Comparison of ENCODE assay signal across 9 cellular contexts in the genomic region with DNA sequence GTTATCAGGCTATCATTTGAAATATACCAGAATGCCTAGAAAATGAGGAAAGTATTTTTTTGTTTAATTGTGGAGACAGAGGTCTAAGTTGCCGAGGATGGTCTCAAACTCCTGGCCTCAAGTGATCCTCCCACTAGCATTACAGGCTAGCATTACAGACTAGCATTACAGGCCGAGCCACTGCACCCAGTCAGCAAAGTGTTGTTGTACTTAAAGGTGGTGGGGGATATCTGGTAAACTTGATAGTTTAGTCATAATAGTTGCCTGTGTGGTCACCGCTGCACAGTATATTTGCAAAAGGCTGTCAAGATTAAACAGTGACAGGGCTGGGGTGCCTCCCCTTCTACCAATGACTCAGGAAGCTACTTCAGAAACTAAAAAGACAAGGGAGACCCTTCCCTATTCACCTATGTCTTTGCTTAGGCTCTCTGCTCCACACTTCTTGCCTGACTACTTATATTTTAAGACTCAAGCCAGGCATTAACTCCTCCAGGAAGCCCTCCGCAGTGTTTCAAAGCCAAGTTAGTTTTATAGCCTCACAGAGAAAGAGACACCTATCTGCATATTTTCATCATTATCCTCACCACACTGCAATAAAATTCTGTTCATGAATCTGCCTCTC. TPM values are rescaled to one million over a fixed set of nuclear protein-coding genes. Genes with fewer than 3 reads are reported as not detected.
DNase-seq lines count a peak whose midpoint lies in the region; ATAC-seq and TF ChIP-seq lines count a peak whose summit lies in the region.
"Had no signal": no experiment of that assay in that cellular context is flagged by ENCODE, and none has a peak within 500 bp of the region (broad histone marks: within the 10 kb centered on the region; RNA-seq: fewer than 3 reads in every experiment).

No MANE protein-coding gene starts in this region.

- no peak for TF ChIP-seq CTCF in natural killer cell (IDR thresholded peaks at IDR 0.05)
- no peak for TF ChIP-seq CTCF in esophagus muscularis mucosa (IDR thresholded peaks at IDR 0.05)

- peaks cover 5 to 13% (median 6%) of the 10 kb centered on the region in 4 donors for H3K4me1 ChIP-seq in esophagus muscularis mucosa

- WGBS in esophagus muscularis mucosa: 87% methylated on average over 4 of the region's 4 CpGs

- H3K27me3 Mint-ChIP-seq in natural killer cell treated with Interleukin-12 subunit alpha and Interleukin-12 subunit beta and Interleukin-15 and Interleukin-18, amount 100 ng/mL, for 72 hours: no peaks in the 10 kb centered on the region
- no peaks in the 10 kb centered on the region for H3K27me3 Mint-ChIP-seq in natural killer cell (ENCODE audit: low read depth in 2 of 2)
- no peaks in the 10 kb centered on the region for H3K27me3 Mint-ChIP-seq in stimulated activated naive B cell treated with anti-CD40 and anti-IgM and Interleukin-4, amounts not matched to agents 10 μg/mL and 1 μg/mL and 100 μg/mL, for 72 hours
- H3K27me3 Mint-ChIP-seq: naive B cell had no signal

- TF ChIP-seq EP300 in esophagus muscularis mucosa (IDR thresholded peaks at IDR 0.05): no peak

- intact Hi-C loops in natural killer cell (cut with micrococcal nuclease): loop anchor here (10.0 kb wide), 1 partner anchor 380 kb away; a partner anchor contains a TSS
- intact Hi-C loops in esophagus muscularis mucosa (cut with DNase I): no loop called here

- no peak for TF ChIP-seq POLR2A in esophagus muscularis mucosa (IDR thresholded peaks at IDR 0.05; ENCODE audit: low read depth)

- H3K36me3 ChIP-seq in esophagus muscularis mucosa: no peaks in the 10 kb centered on the region

- DNase-seq in natural killer cell treated with Interleukin-12 subunit alpha and Interleukin-12 subunit beta and Interleukin-15 and Interleukin-18, amount 100 ng/mL, for 72 hours (ENCODE audit: low spot score): peak; percentile 61
- DNase-seq in natural killer cell (no peak), esophagus muscularis mucosa (ENCODE audit: extremely low spot score) (no peak), NCI-H146 treated with DMSO at 0.1 percent for 48 hours (lab: John Stamatoyannopoulos, UW; ENCODE audit: unreplicated experiment) (no peak)
- peak; percentile 25 for DNase-seq in activated CD4-positive, CD25-positive, alpha-beta regulatory T cell treated with anti-CD3 and anti-CD28 coated beads, Interleukin-2, amount 50 U/mL, for 16 hours (ENCODE audit: low read depth, low spot score)
- DNase-seq in stimulated activated naive B cell treated with anti-CD40 and anti-IgM and Interleukin-4, amounts not matched to agents 10 μg/mL and 1 μg/mL and 100 μg/mL, for 72 hours: no peak
- DNase-seq in central memory CD4-positive, alpha-beta T cell: no peak
- DNase-seq: naive B cell had no signal

- H3K27ac Mint-ChIP-seq in natural killer cell treated with Interleukin-12 subunit alpha and Interleukin-12 subunit beta and Interleukin-15 and Interleukin-18, amount 100 ng/mL, for 72 hours: peak overlapping the region; percentile 50 to 68
- no peak overlapping the region for H3K27ac Mint-ChIP-seq in natural killer cell
- peak overlapping the region; percentile 73 for H3K27ac Mint-ChIP-seq in stimulated activated naive B cell treated with anti-CD40 and anti-IgM and Interleukin-4, amounts not matched to agents 10 μg/mL and 1 μg/mL and 100 μg/mL, for 72 hours

- peak overlapping the region; percentile 58 for H3K4me3 Mint-ChIP-seq in natural killer cell treated with Interleukin-12 subunit alpha and Interleukin-12 subunit beta and Interleukin-15 and Interleukin-18, amount 100 ng/mL, for 72 hours
- no peak overlapping the region for H3K4me3 Mint-ChIP-seq in natural killer cell
- no peak overlapping the region for H3K4me3 Mint-ChIP-seq in stimulated activated naive B cell treated with anti-CD40 and anti-IgM and Interleukin-4, amounts not matched to agents 10 μg/mL and 1 μg/mL and 100 μg/mL, for 72 hours

- H3K4me1 Mint-ChIP-seq in natural killer cell treated with Interleukin-12 subunit alpha and Interleukin-12 subunit beta and Interleukin-15 and Interleukin-18, amount 100 ng/mL, for 72 hours (ENCODE audit: low read depth in 2 of 2): peaks cover 20 to 42% of the 10 kb centered on the region in 2 donors
- peaks cover 22% of the 10 kb centered on the region in 2 donors for H3K4me1 Mint-ChIP-seq in natural killer cell
- peaks cover 8 to 14% of the 10 kb centered on the region in 2 donors for H3K4me1 Mint-ChIP-seq in stimulated activated naive B cell treated with anti-CD40 and anti-IgM and Interleukin-4, amounts not matched to agents 10 μg/mL and 1 μg/mL and 100 μg/mL, for 72 hours

- H3K27ac ChIP-seq in esophagus muscularis mucosa (replicated peaks in 1 of 4): no peak overlapping the region

- H3K9me3 ChIP-seq in esophagus muscularis mucosa: no peaks in the 10 kb centered on the region

- H3K36me3 Mint-ChIP-seq in natural killer cell treated with Interleukin-12 subunit alpha and Interleukin-12 subunit beta and Interleukin-15 and Interleukin-18, amount 100 ng/mL, for 72 hours: peaks cover 9% of the 10 kb centered on the region
- H3K36me3 Mint-ChIP-seq in natural killer cell: no peaks in the 10 kb centered on the region
- H3K36me3 Mint-ChIP-seq in stimulated activated naive B cell treated with anti-CD40 and anti-IgM and Interleukin-4, amounts not matched to agents 10 μg/mL and 1 μg/mL and 100 μg/mL, for 72 hours: peaks cover 9 to 11% of the 10 kb centered on the region in 2 donors
- H3K36me3 Mint-ChIP-seq: naive B cell had no signal

- H3K9me3 Mint-ChIP-seq in natural killer cell treated with Interleukin-12 subunit alpha and Interleukin-12 subunit beta and Interleukin-15 and Interleukin-18, amount 100 ng/mL, for 72 hours: no peaks in the 10 kb centered on the region
- no peaks in the 10 kb centered on the region for H3K9me3 Mint-ChIP-seq in natural killer cell
- no peaks in the 10 kb centered on the region for H3K9me3 Mint-ChIP-seq in stimulated activated naive B cell treated with anti-CD40 and anti-IgM and Interleukin-4, amounts not matched to agents 10 μg/mL and 1 μg/mL and 100 μg/mL, for 72 hours
- H3K9me3 Mint-ChIP-seq: naive B cell had no signal

- ATAC-seq in natural killer cell treated with Interleukin-12 subunit alpha and Interleukin-12 subunit beta and Interleukin-15 and Interleukin-18, amount 100 ng/mL, for 72 hours: peak; percentile 54 to 76
- ATAC-seq in natural killer cell (no peak), HG02973 (IDR thresholded peaks at IDR 0.05; ENCODE audit: unreplicated experiment) (peak; percentile 50)
- peak; percentile 19 to 43 for ATAC-seq in stimulated activated naive B cell treated with anti-CD40 and anti-IgM and Interleukin-4, amounts not matched to agents 10 μg/mL and 1 μg/mL and 100 μg/mL, for 72 hours (replicated peaks)

- H3K4me3 ChIP-seq in esophagus muscularis mucosa: no peak overlapping the region

- no peaks in the 10 kb centered on the region for H3K27me3 ChIP-seq in esophagus muscularis mucosa

RNA-seq across cellular contexts. Expression of a gene that starts 3.1 kb away (rescaled TPM):
- total RNA-seq in natural killer cell treated with Interleukin-12 subunit alpha and Interleukin-12 subunit beta and Interleukin-15 and Interleukin-18, amount 100 ng/mL, for 72 hours: 100 to 1,000 TPM in 1 of 2 donors, 10 to 100 TPM in 1; 78.3 to 101 TPM
- total RNA-seq in natural killer cell: 100 to 1,000 TPM; 102 to 156 (median 108) TPM
- 10 to 100 TPM; 17.4 to 24.0 (median 21.7) TPM for total RNA-seq in esophagus muscularis mucosa

Comparison
In these comparisons a context has a peak if more than half of its experiments do, and no peak if none do; other contexts are left out.
1. ATAC-seq: peak in natural killer cell treated with Interleukin-12 subunit alpha and Interleukin-12 subunit beta and Interleukin-15 and Interleukin-18, amount 100 ng/mL, for 72 hours (2 of 2), HG02973 (single experiment) and stimulated activated naive B cell treated with anti-CD40 and anti-IgM and Interleukin-4, amounts not matched to agents 10 μg/mL and 1 μg/mL and 100 μg/mL, for 72 hours (2 of 2); none in natural killer cell (0 of 3).
2. DNase-seq: peak in natural killer cell treated with Interleukin-12 subunit alpha and Interleukin-12 subunit beta and Interleukin-15 and Interleukin-18, amount 100 ng/mL, for 72 hours (single experiment) and activated CD4-positive, CD25-positive, alpha-beta regulatory T cell treated with anti-CD3 and anti-CD28 coated beads, Interleukin-2, amount 50 U/mL, for 16 hours (single experiment); none in natural killer cell (single experiment), stimulated activated naive B cell treated with anti-CD40 and anti-IgM and Interleukin-4, amounts not matched to agents 10 μg/mL and 1 μg/mL and 100 μg/mL, for 72 hours (single experiment), esophagus muscularis mucosa (single experiment), central memory CD4-positive, alpha-beta T cell (single experiment) and NCI-H146 treated with DMSO at 0.1 percent for 48 hours (single experiment).
3. H3K27ac Mint-ChIP-seq: peak in natural killer cell treated with Interleukin-12 subunit alpha and Interleukin-12 subunit beta and Interleukin-15 and Interleukin-18, amount 100 ng/mL, for 72 hours (2 of 2) and stimulated activated naive B cell treated with anti-CD40 and anti-IgM and Interleukin-4, amounts not matched to agents 10 μg/mL and 1 μg/mL and 100 μg/mL, for 72 hours (single experiment); none in natural killer cell (0 of 2).